ENCODE assay signal across 8 cellular contexts in genomic region chr1:182029379-182030331, GRCh38. TPM values are rescaled to one million over a fixed set of nuclear protein-coding genes. Genes with fewer than 3 reads are reported as not detected.
DNase-seq lines count a peak whose midpoint lies in the region; TF ChIP-seq lines count a peak whose summit lies in the region.

No MANE protein-coding gene starts in this region.

- peak overlapping the region; percentile 69 for H3K4me3 ChIP-seq in GM06990 (replicated peaks; ENCODE audit: low read depth, low read length)

- no peaks in the 10 kb centered on the region for H3K36me3 Mint-ChIP-seq in HFFc6 (ENCODE audit: low read depth)

- DNase-seq in GM06990 (ENCODE audit: extremely low read depth, insufficient read length): peak; percentile 96
- peak; percentile 14 for DNase-seq in HFFc6
- DNase-seq in NAMALWA (ENCODE audit: low spot score): peak; percentile 99
- peak; percentile 65 for DNase-seq in SK-N-DZ (ENCODE audit: low spot score)
- peak; percentile 98 for DNase-seq in activated naive CD4-positive, alpha-beta T cell treated with anti-CD3 and anti-CD28 coated beads, Interleukin-2, amount 50 U/mL, for 16 hours
- DNase-seq in glomerular visceral epithelial cell (ENCODE audit: extremely low spot score): peak; percentile 22
- DNase-seq in occipital lobe (lab: John Stamatoyannopoulos, UW): peak; percentile 94

- peaks cover 5% of the 10 kb centered on the region; the same call in 1 of the 2 replicates for H3K4me1 Mint-ChIP-seq in HFFc6 (ENCODE audit: low read depth)

- no peaks in the 10 kb centered on the region; the same call in 1 of the 2 replicates for H3K9me3 Mint-ChIP-seq in HFFc6

- H3K36me3 ChIP-seq in GM06990 (ENCODE audit: control insufficient read depth, insufficient read depth, low read length): no peaks in the 10 kb centered on the region

- TF ChIP-seq CTCF in GM06990 (IDR thresholded peaks at IDR 0.05; ENCODE audit: insufficient read depth, low read length, poor library complexity, severe bottlenecking) (peak; percentile 43), HFFc6 (IDR thresholded peaks at IDR 0.05) (no peak)

- H3K27me3 Mint-ChIP-seq in HFFc6 (ENCODE audit: insufficient read depth): no peaks in the 10 kb centered on the region

- H3K27ac ChIP-seq in temporal lobe (ENCODE audit: low read depth, low read length): peak overlapping the region; percentile 86

- H3K27ac Mint-ChIP-seq in HFFc6: no peak overlapping the region; the same call in 1 of the 2 replicates

- no peaks in the 10 kb centered on the region for H3K27me3 ChIP-seq in GM06990 (replicated peaks; ENCODE audit: control insufficient read depth, insufficient read depth, low read length)

- peak overlapping the region; percentile 81 for H3K4me3 Mint-ChIP-seq in HFFc6

RNA-seq across cellular contexts. Expression of gene ZNF648, which starts 31.9 kb away (rescaled TPM):
- total RNA-seq in HFFc6 (2021; fragmentation: NEBNext Ultra II Directional; extraction: Animal tissue kit (Norgen Biotek cat#: 25700)): not detected
- not detected in 2 replicates for polyA plus RNA-seq in SK-N-DZ (2014; cell fraction: cytosol; rRNA removed)
- polyA plus RNA-seq in SK-N-DZ (2014; cell fraction: nucleus; rRNA removed): 0.22 TPM in 1 of 2 replicates, not detected in the other
- 0.31 TPM for total RNA-seq in occipital lobe
- total RNA-seq in temporal lobe: 0.25 TPM

Comparison
In these comparisons a context has a peak if more than half of its experiments do, and no peak if none do; other contexts are left out.
1. Peak in every context shown above with its lines: DNase-seq, H3K4me3 ChIP-seq and H3K27ac ChIP-seq.
2. DNase-seq: peak in every context shown above with its lines; median percentile 99 in NAMALWA; 98 in activated naive CD4-positive, alpha-beta T cell treated with anti-CD3 and anti-CD28 coated beads, Interleukin-2, amount 50 U/mL, for 16 hours; 96 in GM06990; 94 in occipital lobe; 65 in SK-N-DZ; 22 in glomerular visceral epithelial cell; 14 in HFFc6.